In the genomic region with DNA sequence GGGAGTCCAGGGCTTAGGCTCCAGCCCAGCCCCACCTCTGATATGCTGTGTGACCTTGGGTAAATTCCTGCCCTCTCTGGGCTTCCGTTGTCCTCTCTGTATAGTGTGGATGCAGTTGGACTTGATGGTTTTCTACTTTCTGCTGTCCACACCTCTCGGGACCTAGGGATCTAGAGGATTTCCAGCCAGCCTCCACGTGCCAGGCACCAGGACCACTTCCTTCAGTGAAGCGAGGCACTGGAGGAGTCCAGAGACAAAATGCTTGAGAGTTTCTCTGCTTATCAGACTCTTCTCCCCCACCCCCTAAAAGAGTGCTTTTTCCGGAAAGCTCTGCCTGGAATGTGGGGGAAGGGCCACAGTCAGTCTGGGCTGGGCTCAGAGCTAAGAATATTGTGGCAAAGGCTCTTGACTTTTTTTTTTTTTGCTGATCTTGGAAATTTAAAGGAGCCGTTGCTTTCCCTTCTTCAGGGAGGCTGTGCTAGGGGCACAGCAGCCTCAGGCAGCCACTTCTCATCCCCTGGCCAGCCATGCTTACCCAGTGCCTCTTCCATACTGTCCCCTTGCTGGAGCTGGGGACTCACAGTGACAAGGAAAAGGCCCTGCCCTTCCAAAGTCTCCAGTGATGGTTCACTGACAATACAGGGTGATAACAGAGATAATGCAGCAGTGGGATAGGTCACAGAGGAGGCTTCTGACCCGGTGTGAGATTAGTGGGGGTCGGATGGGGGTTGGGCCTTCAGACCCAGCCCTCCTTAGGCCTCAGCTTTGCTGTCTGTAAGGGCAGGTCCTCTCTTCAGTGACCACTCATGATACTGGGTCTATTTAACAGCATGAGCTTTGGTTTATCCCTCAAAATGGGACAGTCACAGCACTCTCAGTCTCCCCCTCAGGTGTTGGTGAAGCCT, we compare ENCODE assay signal across 1 cellular context.
TF ChIP-seq lines count a peak whose summit lies in the region.

No MANE protein-coding gene starts in this region.

TF ChIP-seq in HEK293, 187 proteins besides CTCF, POLR2A, EP300 and RAD21 (continued from another document):
- TF ChIP-seq, protein P1, sequence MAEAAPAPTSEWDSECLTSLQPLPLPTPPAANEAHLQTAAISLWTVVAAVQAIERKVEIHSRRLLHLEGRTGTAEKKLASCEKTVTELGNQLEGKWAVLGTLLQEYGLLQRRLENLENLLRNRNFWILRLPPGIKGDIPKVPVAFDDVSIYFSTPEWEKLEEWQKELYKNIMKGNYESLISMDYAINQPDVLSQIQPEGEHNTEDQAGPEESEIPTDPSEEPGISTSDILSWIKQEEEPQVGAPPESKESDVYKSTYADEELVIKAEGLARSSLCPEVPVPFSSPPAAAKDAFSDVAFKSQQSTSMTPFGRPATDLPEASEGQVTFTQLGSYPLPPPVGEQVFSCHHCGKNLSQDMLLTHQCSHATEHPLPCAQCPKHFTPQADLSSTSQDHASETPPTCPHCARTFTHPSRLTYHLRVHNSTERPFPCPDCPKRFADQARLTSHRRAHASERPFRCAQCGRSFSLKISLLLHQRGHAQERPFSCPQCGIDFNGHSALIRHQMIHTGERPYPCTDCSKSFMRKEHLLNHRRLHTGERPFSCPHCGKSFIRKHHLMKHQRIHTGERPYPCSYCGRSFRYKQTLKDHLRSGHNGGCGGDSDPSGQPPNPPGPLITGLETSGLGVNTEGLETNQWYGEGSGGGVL (tag by site-specific recombination; IDR thresholded peaks at IDR 0.05) = no peak
- TF ChIP-seq ZXDB (tag by site-specific recombination; IDR thresholded peaks at IDR 0.05) (no peak), ZNF768 (tag by site-specific recombination; IDR thresholded peaks at IDR 0.05) (peak; percentile 87)
- TF ChIP-seq, protein P2, sequence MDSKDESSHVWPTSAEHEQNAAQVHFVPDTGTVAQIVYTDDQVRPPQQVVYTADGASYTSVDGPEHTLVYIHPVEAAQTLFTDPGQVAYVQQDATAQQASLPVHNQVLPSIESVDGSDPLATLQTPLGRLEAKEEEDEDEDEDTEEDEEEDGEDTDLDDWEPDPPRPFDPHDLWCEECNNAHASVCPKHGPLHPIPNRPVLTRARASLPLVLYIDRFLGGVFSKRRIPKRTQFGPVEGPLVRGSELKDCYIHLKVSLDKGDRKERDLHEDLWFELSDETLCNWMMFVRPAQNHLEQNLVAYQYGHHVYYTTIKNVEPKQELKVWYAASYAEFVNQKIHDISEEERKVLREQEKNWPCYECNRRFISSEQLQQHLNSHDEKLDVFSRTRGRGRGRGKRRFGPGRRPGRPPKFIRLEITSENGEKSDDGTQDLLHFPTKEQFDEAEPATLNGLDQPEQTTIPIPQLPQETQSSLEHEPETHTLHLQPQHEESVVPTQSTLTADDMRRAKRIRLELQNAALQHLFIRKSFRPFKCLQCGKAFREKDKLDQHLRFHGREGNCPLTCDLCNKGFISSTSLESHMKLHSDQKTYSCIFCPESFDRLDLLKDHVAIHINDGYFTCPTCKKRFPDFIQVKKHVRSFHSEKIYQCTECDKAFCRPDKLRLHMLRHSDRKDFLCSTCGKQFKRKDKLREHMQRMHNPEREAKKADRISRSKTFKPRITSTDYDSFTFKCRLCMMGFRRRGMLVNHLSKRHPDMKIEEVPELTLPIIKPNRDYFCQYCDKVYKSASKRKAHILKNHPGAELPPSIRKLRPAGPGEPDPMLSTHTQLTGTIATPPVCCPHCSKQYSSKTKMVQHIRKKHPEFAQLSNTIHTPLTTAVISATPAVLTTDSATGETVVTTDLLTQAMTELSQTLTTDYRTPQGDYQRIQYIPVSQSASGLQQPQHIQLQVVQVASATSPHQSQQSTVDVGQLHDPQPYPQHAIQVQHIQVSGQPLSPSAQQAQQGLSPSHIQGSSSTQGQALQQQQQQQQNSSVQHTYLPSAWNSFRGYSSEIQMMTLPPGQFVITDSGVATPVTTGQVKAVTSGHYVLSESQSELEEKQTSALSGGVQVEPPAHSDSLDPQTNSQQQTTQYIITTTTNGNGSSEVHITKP (tag by site-specific recombination; IDR thresholded peaks at IDR 0.05) = peak; percentile 88
